In the genomic region with DNA sequence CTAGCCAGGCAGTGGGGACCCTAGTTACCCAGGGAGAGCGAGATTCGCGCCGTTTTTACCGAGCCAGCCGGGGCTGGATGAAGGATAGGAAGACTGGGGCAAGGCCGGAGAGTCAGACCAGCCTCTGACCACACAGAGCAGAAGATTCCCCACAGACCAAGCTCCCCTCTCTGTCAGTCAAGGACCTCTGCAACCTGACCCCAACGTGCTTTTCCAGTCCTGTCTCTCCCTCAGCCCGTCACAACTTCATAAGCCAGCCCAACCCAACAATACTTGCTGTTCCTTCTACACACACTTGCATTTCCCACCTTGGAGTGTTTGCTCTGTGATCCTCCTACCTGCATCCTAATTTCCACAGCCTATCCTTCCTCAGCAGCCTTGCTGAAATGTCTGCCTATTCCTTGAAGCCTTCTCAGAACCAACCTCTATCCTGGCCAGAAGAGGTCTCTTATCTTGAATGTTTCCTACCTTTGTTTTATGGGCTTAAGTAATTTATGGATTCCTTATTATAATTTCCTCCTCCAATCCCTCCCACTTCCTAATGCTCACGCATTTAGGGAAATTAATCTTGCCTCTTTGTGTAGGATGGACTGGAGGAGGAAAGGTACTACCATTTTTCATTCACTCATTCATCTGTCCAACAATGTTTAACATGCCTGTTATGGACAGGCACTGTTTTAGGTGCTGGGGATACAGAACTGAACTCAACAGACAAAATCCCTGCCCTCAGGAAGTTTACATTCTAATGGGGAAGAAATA, we compare ENCODE assay signal across 8 cellular contexts. TPM values are rescaled to one million over a fixed set of nuclear protein-coding genes. Genes with fewer than 3 reads are reported as not detected.
DNase-seq lines count a peak whose midpoint lies in the region; ATAC-seq and TF ChIP-seq lines count a peak whose summit lies in the region.

A gene (minus strand): TSS at position 424 of the 759 bp plus-strand sequence. CDS start 751 bp downstream, outside the sequence.

- peak within 1 kb of the TSS; percentile 49 to 84 (median 66) for H3K4me3 ChIP-seq in upper lobe of left lung

- H3K27ac ChIP-seq in upper lobe of left lung: peak within 1 kb of the TSS; percentile 14 to 85 (median 66)

- peaks cover 6 to 17% (median 10%) of the 10 kb centered on the region in 4 donors for H3K4me1 ChIP-seq in upper lobe of left lung

- 2 to 8% methylated on average over 10 of the region's 10 CpGs for WGBS in upper lobe of left lung, 2 donors

- peak within 1 kb of the TSS; percentile 87 for H3K4me3 Mint-ChIP-seq in mesothelial cell of epicardium

- TF ChIP-seq CTCF in mesothelial cell of epicardium (IDR thresholded peaks at IDR 0.05; ENCODE audit: unreplicated experiment): no peak
- TF ChIP-seq CTCF in upper lobe of left lung (IDR thresholded peaks at IDR 0.05): no peak

- peaks cover 19% of the 10 kb centered on the region for H3K36me3 Mint-ChIP-seq in mesothelial cell of epicardium

- peaks cover 0 to 11% (median 2%) of the 10 kb centered on the region in 4 donors for H3K36me3 ChIP-seq in upper lobe of left lung

- peaks cover 4% of the 10 kb centered on the region for H3K27me3 Mint-ChIP-seq in mesothelial cell of epicardium (ENCODE audit: low read depth)

- no peaks in the 10 kb centered on the region for H3K9me3 Mint-ChIP-seq in mesothelial cell of epicardium

- no peak for TF ChIP-seq EP300 in upper lobe of left lung (IDR thresholded peaks at IDR 0.05)

- H3K27me3 ChIP-seq in upper lobe of left lung: no peaks in the 10 kb centered on the region

- TF ChIP-seq POLR2A in upper lobe of left lung (IDR thresholded peaks at IDR 0.05): no peak

- DNase-seq in ELR (ENCODE audit: low read depth): peak; percentile 3
- peak; percentile 18 for DNase-seq in NCI-H1092 (lab: John Stamatoyannopoulos, UW)
- peak; percentile 24 for DNase-seq in dermis blood vessel endothelial cell
- no peak for DNase-seq in mesothelial cell of epicardium (ENCODE audit: low spot score in 2 of 2, unreplicated experiment in 2 of 2)
- DNase-seq in upper lobe of left lung: no peak
- DNase-seq in NCI-H748 treated with DMSO at 0.1 percent for 48 hours (lab: John Stamatoyannopoulos, UW): no peak
- no peak for DNase-seq in hepatic stellate cell (ENCODE audit: low spot score)

- H3K9me3 ChIP-seq in upper lobe of left lung: no peaks in the 10 kb centered on the region

- peaks cover 13% of the 10 kb centered on the region for H3K4me1 Mint-ChIP-seq in mesothelial cell of epicardium

- H3K27ac Mint-ChIP-seq in mesothelial cell of epicardium: peak within 1 kb of the TSS; percentile 79

- ATAC-seq in upper lobe of left lung (ENCODE audit: low FRiP score in 2 of 2) (peak; percentile 13 to 59), GM18519 (IDR thresholded peaks at IDR 0.05; ENCODE audit: low FRiP score, unreplicated experiment) (no peak)

RNA-seq across cellular contexts. Expression of the gene that starts here (rescaled TPM):
- total RNA-seq in dermis blood vessel endothelial cell (25.1 and 54.1 TPM in 2 replicates), mesothelial cell of epicardium (49.7 to 57.9 TPM (median 55.2 TPM) in 3 replicates), upper lobe of left lung (10 to 100 TPM in 3 of 6 donors, 1 to 10 TPM in 3; 4.9 to 23.3 (median 11.2) TPM)

Comparison
In these comparisons a context has a peak if more than half of its experiments do, and no peak if none do; other contexts are left out.
1. DNase-seq: peak in ELR (single experiment), NCI-H1092 (single experiment) and dermis blood vessel endothelial cell (single experiment); none in mesothelial cell of epicardium (0 of 2), upper lobe of left lung (0 of 2), NCI-H748 treated with DMSO at 0.1 percent for 48 hours (single experiment) and hepatic stellate cell (single experiment).